ENCODE assay signal across 16 cellular contexts in genomic region chr9:109802491-109802890, GRCh38. TPM values are rescaled to one million over a fixed set of nuclear protein-coding genes. Genes with fewer than 3 reads are reported as not detected.
DNase-seq lines count a peak whose midpoint lies in the region; ATAC-seq and TF ChIP-seq lines count a peak whose summit lies in the region.
"Had no signal": no experiment of that assay in that cellular context is flagged by ENCODE, and none has a peak within 500 bp of the region (broad histone marks: within the 10 kb centered on the region; RNA-seq: fewer than 3 reads in every experiment).

No MANE protein-coding gene starts in this region.

- H3K9me3 ChIP-seq in cardiac muscle cell (ENCODE audit: low read depth), result no peaks in the 10 kb centered on the region
- no peaks in the 10 kb centered on the region for H3K9me3 ChIP-seq in left ventricle myocardium inferior (replicated peaks)
- no peaks in the 10 kb centered on the region for H3K9me3 ChIP-seq in subcutaneous abdominal adipose tissue (ENCODE audit: control insufficient read depth in 5 of 5, low read length in 5 of 5)
- H3K9me3 ChIP-seq in testis, result no peaks in the 10 kb centered on the region

- TF ChIP-seq POLR2A in testis (IDR thresholded peaks at IDR 0.05), result no peak

- no peaks in the 10 kb centered on the region for H3K27me3 ChIP-seq in cardiac muscle cell
- no peaks in the 10 kb centered on the region for H3K27me3 ChIP-seq in left ventricle myocardium inferior (ENCODE audit: low read depth)
- no peaks in the 10 kb centered on the region for H3K27me3 ChIP-seq in subcutaneous abdominal adipose tissue (ENCODE audit: control insufficient read depth in 5 of 5, insufficient read depth in 4 of 5, low read length in 5 of 5)
- H3K27me3 ChIP-seq in testis, result no peaks in the 10 kb centered on the region
- H3K27me3 ChIP-seq: BLaER1 treated with 17β-estradiol and CSF1 and Interleukin-3, amounts not matched to agents 10 nM and 100 nM had no signal

- peak overlapping the region; percentile 89 for H3K27ac ChIP-seq in cardiac muscle cell
- no peak overlapping the region for H3K27ac ChIP-seq in left ventricle myocardium inferior (replicated peaks)
- peak overlapping the region; percentile 24 for H3K27ac ChIP-seq in subcutaneous abdominal adipose tissue (ENCODE audit: low read depth, low read length)
- H3K27ac ChIP-seq in testis, result no peak overlapping the region
- H3K27ac ChIP-seq: BLaER1 treated with 17β-estradiol and CSF1 and Interleukin-3, amounts not matched to agents 10 nM and 100 nM; GM23248 had no signal

- ATAC-seq in HG03378 (IDR thresholded peaks at IDR 0.05; ENCODE audit: unreplicated experiment), result no peak
- ATAC-seq: HCT116 had no signal

- no peak overlapping the region for H3K9ac ChIP-seq in subcutaneous abdominal adipose tissue (ENCODE audit: low read length in 5 of 5)
- H3K9ac ChIP-seq: BLaER1 treated with 17β-estradiol and CSF1 and Interleukin-3, amounts not matched to agents 10 nM and 100 nM; GM23248 had no signal

- no peaks in the 10 kb centered on the region for H3K36me3 ChIP-seq in cardiac muscle cell
- no peaks in the 10 kb centered on the region for H3K36me3 ChIP-seq in left ventricle myocardium inferior
- H3K36me3 ChIP-seq in subcutaneous abdominal adipose tissue (ENCODE audit: control insufficient read depth in 5 of 5, insufficient read depth in 5 of 5, low read length in 5 of 5), result no peaks in the 10 kb centered on the region
- H3K36me3 ChIP-seq in testis (ENCODE audit: low read depth, missing control alignments), result no peaks in the 10 kb centered on the region
- H3K36me3 ChIP-seq: BLaER1 treated with 17β-estradiol and CSF1 and Interleukin-3, amounts not matched to agents 10 nM and 100 nM had no signal

- no peak overlapping the region for H3K4me3 ChIP-seq in cardiac muscle cell
- no peak overlapping the region for H3K4me3 ChIP-seq in left ventricle myocardium inferior
- no peak overlapping the region for H3K4me3 ChIP-seq in subcutaneous abdominal adipose tissue (ENCODE audit: low read depth in 1 of 5, low read length in 5 of 5)
- H3K4me3 ChIP-seq in testis, result no peak overlapping the region
- H3K4me3 ChIP-seq: BLaER1 treated with 17β-estradiol and CSF1 and Interleukin-3, amounts not matched to agents 10 nM and 100 nM; GM23248 had no signal

- DNase-seq in cardiac muscle cell (ENCODE audit: low read depth in 1 of 2, low spot score in 1 of 2) (no peak), left ventricle myocardium inferior (no peak), islet precursor cell (peak; percentile 57), testis (no peak), SHP77 (lab: John Stamatoyannopoulos, UW) (no peak)
- DNase-seq: 8988T; ACHN; CD4-positive, CD25-positive, alpha-beta regulatory T cell; DMS53; GF-D8; GM23248 had no signal

- 100% methylated on average over 1 of the region's 1 CpG for WGBS in testis, 2 donors

- H3K4me1 ChIP-seq in cardiac muscle cell (ENCODE audit: low read depth) (peaks cover 59% of the 10 kb centered on the region), left ventricle myocardium inferior (peaks cover 83% of the 10 kb centered on the region), subcutaneous abdominal adipose tissue (ENCODE audit: control insufficient read depth in 5 of 5, insufficient read depth in 5 of 5, low read length in 5 of 5) (peaks cover 0 to 50% (median 20%) of the 10 kb centered on the region in 5 donors), testis (no peaks in the 10 kb centered on the region)

- TF ChIP-seq CTCF in cardiac muscle cell (IDR thresholded peaks at IDR 0.05; ENCODE audit: low read depth, low read length) (no peak), left ventricle myocardium inferior (IDR thresholded peaks at IDR 0.05; ENCODE audit: borderline replicate concordance) (no peak), testis (IDR thresholded peaks at IDR 0.05) (no peak)

- intact Hi-C loops in left ventricle myocardium inferior (cut with micrococcal nuclease) (no loop called here), testis (cut with DNase I; ENCODE audit: low total_unique reads) (no loop called here)

RNA-seq across cellular contexts. Expression of gene PALM2AKAP2, which starts 22.5 kb away (rescaled TPM):
- total RNA-seq in cardiac muscle cell, result 94.7 and 121 TPM in 2 replicates
- 55.1 and 71.7 TPM in 2 replicates for polyA plus RNA-seq in cardiac muscle cell
- 90.2 TPM for total RNA-seq in left ventricle myocardium inferior
- 1 to 10 TPM in 1 of 2 donors, under 1 TPM in 1; 0.87 to 2.3 TPM for total RNA-seq in testis
- polyA plus RNA-seq in testis (ENCODE audit: insufficient read depth, low read depth, low replicate concordance), result 0.25 TPM
- total RNA-seq: HT-29 had no signal

Comparison
In these comparisons a context has a peak if more than half of its experiments do, and no peak if none do; other contexts are left out.
1. H3K27ac ChIP-seq: peak in cardiac muscle cell (single experiment) and subcutaneous abdominal adipose tissue (single experiment); none in left ventricle myocardium inferior (single experiment) and testis (0 of 2).
2. RNA of gene PALM2AKAP2, which starts 22.5 kb away (total RNA-seq): 94.7 to 121 TPM in cardiac muscle cell and 90.2 TPM in left ventricle myocardium inferior (single experiment); 0.87 to 2.3 TPM in testis; every median in the first group is over 10 times any median in the second.